Comparison of ENCODE assay signal across 12 cellular contexts in the genomic region with DNA sequence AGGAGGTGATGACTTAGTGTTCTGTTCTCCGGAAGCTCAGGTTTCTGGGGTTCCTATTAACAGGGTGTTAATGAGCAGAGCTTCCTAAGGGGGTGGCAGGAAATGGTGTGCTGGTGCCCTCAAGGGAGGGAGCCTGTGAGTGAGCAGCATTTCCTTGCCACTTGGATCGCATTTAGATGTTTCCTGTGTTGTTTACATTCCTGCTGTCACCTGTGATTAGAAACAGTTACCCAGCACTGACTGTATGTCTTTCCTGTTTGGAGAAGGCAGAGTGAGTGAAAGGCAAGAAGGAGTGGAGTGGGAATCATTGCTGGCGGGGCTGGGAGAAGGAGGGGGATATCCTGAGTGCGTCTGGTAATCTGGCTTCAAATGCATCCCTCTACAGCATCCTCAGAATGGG.
DNase-seq lines count a peak whose midpoint lies in the region; ATAC-seq and TF ChIP-seq lines count a peak whose summit lies in the region.
"Had no signal": no experiment of that assay in that cellular context is flagged by ENCODE, and none has a peak within 500 bp of the region (broad histone marks: within the 10 kb centered on the region; RNA-seq: fewer than 3 reads in every experiment).

No MANE protein-coding gene starts in this region.

- no peaks in the 10 kb centered on the region for H3K27me3 Mint-ChIP-seq in CD8-positive, alpha-beta T cell (ENCODE audit: low read depth)
- H3K27me3 Mint-ChIP-seq in activated CD8-positive, alpha-beta T cell treated with anti-CD3 and anti-CD28 coated beads, Interleukin-2, amount 10 ng/mL, durations not matched to agents 7 days and 5 days (ENCODE audit: low read depth), result no peaks in the 10 kb centered on the region
- H3K27me3 Mint-ChIP-seq in naive B cell, result no peaks in the 10 kb centered on the region
- no peaks in the 10 kb centered on the region for H3K27me3 Mint-ChIP-seq in activated CD4-positive, alpha-beta memory T cell treated with anti-CD3 and anti-CD28 coated beads for 36 hours
- H3K27me3 Mint-ChIP-seq: activated naive CD4-positive, alpha-beta T cell treated with anti-CD3 and anti-CD28 coated beads, Interleukin-2, amount 50 U/mL, for 24 hours had no signal

- no peaks in the 10 kb centered on the region for H3K9me3 ChIP-seq in CD8-positive, alpha-beta T cell (ENCODE audit: low read length)
- H3K9me3 ChIP-seq: transverse colon had no signal

- POLR2A ChIA-PET in CD8-positive, alpha-beta T cell (lab: Charles Lee), result no interaction called here
- POLR2A ChIA-PET in activated CD8-positive, alpha-beta T cell treated with anti-CD3 and anti-CD28 coated beads, Interleukin-2, amount 10 ng/mL, durations not matched to agents 7 days and 5 days (lab: Charles Lee), result no interaction called here
- POLR2A ChIA-PET in activated CD4-positive, alpha-beta memory T cell treated with anti-CD3 and anti-CD28 coated beads for 36 hours (lab: Charles Lee), result no interaction called here

- no peak overlapping the region for H3K4me3 Mint-ChIP-seq in CD8-positive, alpha-beta T cell
- H3K4me3 Mint-ChIP-seq in activated CD8-positive, alpha-beta T cell treated with anti-CD3 and anti-CD28 coated beads, Interleukin-2, amount 10 ng/mL, durations not matched to agents 7 days and 5 days, result no peak overlapping the region
- peak overlapping the region in 2 of 8 donors; percentile 25 to 40 for H3K4me3 Mint-ChIP-seq in naive B cell
- H3K4me3 Mint-ChIP-seq in activated CD4-positive, alpha-beta memory T cell treated with anti-CD3 and anti-CD28 coated beads for 36 hours, result no peak overlapping the region
- H3K4me3 Mint-ChIP-seq: activated naive CD4-positive, alpha-beta T cell treated with anti-CD3 and anti-CD28 coated beads, Interleukin-2, amount 50 U/mL, for 24 hours had no signal

- DNase-seq in CD8-positive, alpha-beta T cell, result peak in 1 of 7 experiments; percentile 37
- DNase-seq in HT1080 (ENCODE audit: low read depth) (peak; percentile 10), naive B cell (no peak), NCI-H446 (lab: John Stamatoyannopoulos, UW) (no peak), erythroblast (lab: John Stamatoyannopoulos, UW) (no peak), T-helper 9 cell (no peak)
- DNase-seq in activated CD8-positive, alpha-beta T cell treated with anti-CD3 and anti-CD28 coated beads, Interleukin-2, amount 10 ng/mL, durations not matched to agents 7 days and 5 days, result peak; percentile 41
- DNase-seq in activated CD4-positive, alpha-beta memory T cell treated with anti-CD3 and anti-CD28 coated beads for 36 hours, result no peak
- DNase-seq: DMS 273 treated with DMSO at 0.1 percent for 48 hours, posterior cingulate gyrus, transverse colon had no signal

- H3K36me3 Mint-ChIP-seq in CD8-positive, alpha-beta T cell, result peaks cover 19% of the 10 kb centered on the region
- H3K36me3 Mint-ChIP-seq in activated CD8-positive, alpha-beta T cell treated with anti-CD3 and anti-CD28 coated beads, Interleukin-2, amount 10 ng/mL, durations not matched to agents 7 days and 5 days (ENCODE audit: low read depth), result peaks cover 23% of the 10 kb centered on the region
- H3K36me3 Mint-ChIP-seq in naive B cell, result no peaks in the 10 kb centered on the region
- H3K36me3 Mint-ChIP-seq in activated CD4-positive, alpha-beta memory T cell treated with anti-CD3 and anti-CD28 coated beads for 36 hours, result no peaks in the 10 kb centered on the region
- H3K36me3 Mint-ChIP-seq: activated naive CD4-positive, alpha-beta T cell treated with anti-CD3 and anti-CD28 coated beads, Interleukin-2, amount 50 U/mL, for 24 hours had no signal

- intact Hi-C loops in CD8-positive, alpha-beta T cell (cut with DNase I, micrococcal nuclease), result no loop called here
- intact Hi-C loops in activated CD4-positive, alpha-beta memory T cell treated with anti-CD3 and anti-CD28 coated beads for 36 hours (cut with micrococcal nuclease), result no loop called here

- H3K27me3 ChIP-seq in CD8-positive, alpha-beta T cell (ENCODE audit: insufficient read depth, low read length), result no peaks in the 10 kb centered on the region
- H3K27me3 ChIP-seq: transverse colon had no signal

- H3K4me1 Mint-ChIP-seq in CD8-positive, alpha-beta T cell (ENCODE audit: low read depth), result peaks cover 40% of the 10 kb centered on the region
- peaks cover 34% of the 10 kb centered on the region for H3K4me1 Mint-ChIP-seq in activated CD8-positive, alpha-beta T cell treated with anti-CD3 and anti-CD28 coated beads, Interleukin-2, amount 10 ng/mL, durations not matched to agents 7 days and 5 days (ENCODE audit: low read depth)
- H3K4me1 Mint-ChIP-seq in naive B cell, result peaks cover 22 to 44% (median 34%) of the 10 kb centered on the region in 3 donors
- peaks cover 18% of the 10 kb centered on the region for H3K4me1 Mint-ChIP-seq in activated CD4-positive, alpha-beta memory T cell treated with anti-CD3 and anti-CD28 coated beads for 36 hours (ENCODE audit: low read depth)

- peak overlapping the region; percentile 3 for H3K27ac Mint-ChIP-seq in CD8-positive, alpha-beta T cell
- H3K27ac Mint-ChIP-seq in activated CD8-positive, alpha-beta T cell treated with anti-CD3 and anti-CD28 coated beads, Interleukin-2, amount 10 ng/mL, durations not matched to agents 7 days and 5 days, result peak overlapping the region; percentile 8
- peak overlapping the region in 4 of 6 donors; percentile 2 to 76 (median 42) for H3K27ac Mint-ChIP-seq in naive B cell
- no peak overlapping the region for H3K27ac Mint-ChIP-seq in activated CD4-positive, alpha-beta memory T cell treated with anti-CD3 and anti-CD28 coated beads for 36 hours
- H3K27ac Mint-ChIP-seq: activated naive CD4-positive, alpha-beta T cell treated with anti-CD3 and anti-CD28 coated beads, Interleukin-2, amount 50 U/mL, for 24 hours had no signal

- no peak overlapping the region for H3K4me3 ChIP-seq in CD8-positive, alpha-beta T cell (ENCODE audit: low read depth, low read length)
- H3K4me3 ChIP-seq: transverse colon had no signal

- TF ChIP-seq POLR2A in erythroblast (IDR thresholded peaks at IDR 0.05; ENCODE audit: low read length), result no peak

- H3K27ac ChIP-seq in CD8-positive, alpha-beta T cell (ENCODE audit: low read depth, low read length), result no peak overlapping the region
- H3K27ac ChIP-seq: transverse colon had no signal

- no peak for TF ChIP-seq CTCF in CD8-positive, alpha-beta T cell (IDR thresholded peaks at IDR 0.05)

- H3K4me1 ChIP-seq in CD8-positive, alpha-beta T cell (ENCODE audit: insufficient read depth, low read length), result peaks cover 15% of the 10 kb centered on the region

- no peaks in the 10 kb centered on the region for H3K9me3 Mint-ChIP-seq in CD8-positive, alpha-beta T cell
- H3K9me3 Mint-ChIP-seq in activated CD8-positive, alpha-beta T cell treated with anti-CD3 and anti-CD28 coated beads, Interleukin-2, amount 10 ng/mL, durations not matched to agents 7 days and 5 days (ENCODE audit: insufficient read depth), result no peaks in the 10 kb centered on the region
- H3K9me3 Mint-ChIP-seq in naive B cell, result no peaks in the 10 kb centered on the region
- no peaks in the 10 kb centered on the region for H3K9me3 Mint-ChIP-seq in activated CD4-positive, alpha-beta memory T cell treated with anti-CD3 and anti-CD28 coated beads for 36 hours
- H3K9me3 Mint-ChIP-seq: activated naive CD4-positive, alpha-beta T cell treated with anti-CD3 and anti-CD28 coated beads, Interleukin-2, amount 50 U/mL, for 24 hours had no signal

- peak; percentile 46 for ATAC-seq in CD8-positive, alpha-beta T cell
- peak; percentile 53 for ATAC-seq in activated CD8-positive, alpha-beta T cell treated with anti-CD3 and anti-CD28 coated beads, Interleukin-2, amount 10 ng/mL, durations not matched to agents 7 days and 5 days
- ATAC-seq in naive B cell (ENCODE audit: low read depth in 2 of 2), result peak; percentile 27 to 45

- no peaks in the 10 kb centered on the region for H3K36me3 ChIP-seq in CD8-positive, alpha-beta T cell (ENCODE audit: insufficient read depth, low read length)
- H3K36me3 ChIP-seq: transverse colon had no signal

- CTCF ChIA-PET in CD8-positive, alpha-beta T cell (lab: Charles Lee), result interaction anchor here (0.9 kb wide), 1 partner anchor 21 kb away, joined by 3 read pairs; no protein-coding TSS in a partner anchor
- CTCF ChIA-PET in activated CD8-positive, alpha-beta T cell treated with anti-CD3 and anti-CD28 coated beads, Interleukin-2, amount 10 ng/mL, durations not matched to agents 7 days and 5 days (lab: Charles Lee), result interaction anchor here (1.4 kb wide), 1 partner anchor 141 kb away, joined by 3 read pairs; no protein-coding TSS in a partner anchor
- CTCF ChIA-PET in activated CD4-positive, alpha-beta memory T cell treated with anti-CD3 and anti-CD28 coated beads for 36 hours (lab: Charles Lee), result no interaction called here

Comparison
In these comparisons a context has a peak if more than half of its experiments do, and no peak if none do; other contexts are left out.
1. DNase-seq: peak in HT1080 (single experiment) and activated CD8-positive, alpha-beta T cell treated with anti-CD3 and anti-CD28 coated beads, Interleukin-2, amount 10 ng/mL, durations not matched to agents 7 days and 5 days (single experiment); none in naive B cell (single experiment), NCI-H446 (0 of 2), erythroblast (0 of 2), activated CD4-positive, alpha-beta memory T cell treated with anti-CD3 and anti-CD28 coated beads for 36 hours (single experiment) and T-helper 9 cell (single experiment).
2. Peak in every context shown above with its lines, with median percentiles within 50 percentile points of each other: ATAC-seq.